In the genomic region with DNA sequence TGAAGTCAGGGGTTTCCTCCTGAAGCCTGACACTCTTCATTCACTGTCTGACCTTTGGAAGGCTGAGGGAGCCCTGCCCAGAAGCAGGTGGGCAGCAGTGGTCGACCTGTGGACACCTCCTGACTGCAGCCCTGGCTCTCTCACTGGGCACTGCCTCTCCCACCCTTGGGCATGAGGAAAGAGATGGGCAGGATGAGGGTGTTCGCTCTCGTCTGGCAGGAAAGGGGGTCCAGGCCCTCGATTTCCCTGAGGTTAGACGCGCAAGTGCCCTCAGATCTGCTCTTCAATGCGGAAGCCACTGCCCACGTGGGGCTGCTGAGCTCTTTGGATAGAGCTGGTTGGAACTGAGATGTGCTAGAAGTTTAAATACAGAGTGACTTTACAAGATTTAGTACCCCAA, we compare ENCODE assay signal across 11 cellular contexts.
A peak's percentile ranks its signal among the peaks of the same experiment; 100 is the strongest.
DNase-seq lines count a peak whose midpoint lies in the region; ATAC-seq and TF ChIP-seq lines count a peak whose summit lies in the region.
"Had no signal": no experiment of that assay in that cellular context is flagged by ENCODE, and none has a peak within 500 bp of the region (broad histone marks: within the 10 kb centered on the region; RNA-seq: fewer than 3 reads in every experiment).

No MANE protein-coding gene starts in this region.

- no TSS peak for BruUV-seq in OCI-LY7 (replicated peaks; lab: Mats Ljungman, UMichigan)

- POLR2A ChIA-PET in OCI-LY7 (lab: Charles Lee), result interaction anchor here (1.3 kb wide), 1 partner anchor 13 kb away, joined by 3 read pairs; a partner anchor contains a TSS

- peaks cover 9% of the 10 kb centered on the region; the same call in 1 of the 2 replicates for H4K20me1 ChIP-seq in OCI-LY7 (ENCODE audit: insufficient read depth, low read length)

- peak overlapping the region; percentile 2; the same call in 1 of the 2 replicates for H3K4me2 ChIP-seq in OCI-LY7 (ENCODE audit: low read length)
- H3K4me2 ChIP-seq in parathyroid adenoma (ENCODE audit: low read length), result no peak overlapping the region

- H3K9me3 Mint-ChIP-seq in activated T-cell treated with anti-CD3 and anti-CD28 coated beads, Interleukin-2, amount 50 U/mL, for 72 hours, result no peaks in the 10 kb centered on the region
- H3K9me3 Mint-ChIP-seq: H9; T-helper 1 cell treated with Interleukin-12 subunit alpha and Interleukin-12 subunit beta and Interleukin-4 antibody, amounts not matched to agents 30 μg/mL and 1 μg/mL, for 36 hours had no signal

- H3K4me1 ChIP-seq in OCI-LY7 (ENCODE audit: insufficient read depth, low read length, poor library complexity, severe bottlenecking), result peaks cover 23% of the 10 kb centered on the region
- peaks cover 7% of the 10 kb centered on the region for H3K4me1 ChIP-seq in parathyroid adenoma

- ATAC-seq in activated T-cell treated with anti-CD3 and anti-CD28 coated beads, Interleukin-2, amount 50 U/mL, for 72 hours (replicated peaks in 1 of 2), result no peak
- ATAC-seq in HG02852 (IDR thresholded peaks at IDR 0.05; ENCODE audit: unreplicated experiment), result no peak

- no peaks in the 10 kb centered on the region for H3K27me3 Mint-ChIP-seq in activated T-cell treated with anti-CD3 and anti-CD28 coated beads, Interleukin-2, amount 50 U/mL, for 72 hours (ENCODE audit: low read depth)
- H3K27me3 Mint-ChIP-seq: activated CD8-positive, alpha-beta memory T cell treated with anti-CD3 and anti-CD28 coated beads, Interleukin-2, amount 10 ng/mL, durations not matched to agents 7 days and 5 days had no signal

- H3K9ac ChIP-seq in parathyroid adenoma, result no peak overlapping the region

- no peaks in the 10 kb centered on the region for H3K9me2 ChIP-seq in OCI-LY7 (ENCODE audit: insufficient read depth, low read length)

- peaks cover 18% of the 10 kb centered on the region for H3K36me3 ChIP-seq in OCI-LY7 (ENCODE audit: insufficient read depth, low read length)
- H3K36me3 ChIP-seq in parathyroid adenoma (ENCODE audit: control insufficient read depth, insufficient read depth, low read length), result no peaks in the 10 kb centered on the region

- H3K79me2 ChIP-seq in OCI-LY7 (ENCODE audit: insufficient read depth, low read depth, low read length) (peaks cover 18% of the 10 kb centered on the region; the same call in 1 of the 2 replicates), parathyroid adenoma (peaks cover 3% of the 10 kb centered on the region)

- H3K27ac Mint-ChIP-seq in activated T-cell treated with anti-CD3 and anti-CD28 coated beads, Interleukin-2, amount 50 U/mL, for 72 hours, result no peak overlapping the region
- H3K27ac Mint-ChIP-seq: H9 had no signal

- intact Hi-C loops in OCI-LY7 (cut with micrococcal nuclease; ENCODE audit: unreplicated experiment), result loop anchor here (5.0 kb wide), 2 partner anchors 192 to 242 kb away; partner anchors contain the start of genes ARMC5 and RUSF1

- no peak for TF ChIP-seq CTCF in OCI-LY7 (conservative IDR thresholded peaks at IDR 0.05; ENCODE audit: low read length)
- TF ChIP-seq CTCF in parathyroid adenoma (IDR thresholded peaks at IDR 0.05), result no peak

- H3K9me3 ChIP-seq in OCI-LY7 (ENCODE audit: low read length) (no peaks in the 10 kb centered on the region), parathyroid adenoma (ENCODE audit: control insufficient read depth, low read length) (no peaks in the 10 kb centered on the region)

- DNase-seq in activated T-cell treated with anti-CD3 and anti-CD28 coated beads, Interleukin-2, amount 50 U/mL, for 72 hours, result no peak
- no peak for DNase-seq in activated T-cell treated with anti-CD3 and anti-CD28 coated beads for 4 hours
- no peak for DNase-seq in OCI-LY7 (ENCODE audit: low spot score)
- DNase-seq in islet precursor cell, result peak; percentile 30
- no peak for DNase-seq in stimulated activated CD4-positive, alpha-beta T cell treated with anti-CD3 and anti-CD28 coated beads, Interleukin-4, amount 100 ng/mL, for 1 hour
- no peak for DNase-seq in globus pallidus (ENCODE audit: low spot score)

- peaks cover 11 to 19% of the 10 kb centered on the region in 2 donors for H3K36me3 Mint-ChIP-seq in activated T-cell treated with anti-CD3 and anti-CD28 coated beads, Interleukin-2, amount 50 U/mL, for 72 hours (ENCODE audit: insufficient read depth in 2 of 2)

- H3K27ac ChIP-seq in OCI-LY7 (ENCODE audit: low read depth, low read length, poor library complexity, severe bottlenecking), result no peak overlapping the region
- no peak overlapping the region for H3K27ac ChIP-seq in parathyroid adenoma

- CTCF ChIA-PET in OCI-LY7 (lab: Charles Lee; ENCODE audit: unreplicated experiment), result no interaction called here

- H3K4me1 Mint-ChIP-seq in activated T-cell treated with anti-CD3 and anti-CD28 coated beads, Interleukin-2, amount 50 U/mL, for 72 hours (ENCODE audit: low read depth), result peaks cover 16% of the 10 kb centered on the region

- no peaks in the 10 kb centered on the region for H3K27me3 ChIP-seq in parathyroid adenoma (ENCODE audit: control insufficient read depth, insufficient read depth, low read length)

- H2AFZ ChIP-seq in OCI-LY7 (ENCODE audit: low read length), result no peak overlapping the region
- H2AFZ ChIP-seq in parathyroid adenoma, result peak overlapping the region; percentile 84

- peak overlapping the region; percentile 36 to 96 for H3K4me3 Mint-ChIP-seq in activated T-cell treated with anti-CD3 and anti-CD28 coated beads, Interleukin-2, amount 50 U/mL, for 72 hours

- H3K4me3 ChIP-seq in OCI-LY7 (ENCODE audit: low read depth, low read length, poor library complexity, severe bottlenecking) (no peak overlapping the region), parathyroid adenoma (ENCODE audit: low read depth, low read length) (no peak overlapping the region)
